Comparison of ENCODE assay signal across 10 cellular contexts in genomic region chr1:156858555-156858956, GRCh38. TPM values are rescaled to one million over a fixed set of nuclear protein-coding genes. Genes with fewer than 3 reads are reported as not detected.
A peak's percentile ranks its signal among the peaks of the same experiment; 100 is the strongest.
DNase-seq lines count a peak whose midpoint lies in the region; TF ChIP-seq lines count a peak whose summit lies in the region.
"Had no signal": no experiment of that assay in that cellular context is flagged by ENCODE, and none has a peak within 500 bp of the region (broad histone marks: within the 10 kb centered on the region; RNA-seq: fewer than 3 reads in every experiment).

No MANE protein-coding gene starts in this region.

- TF ChIP-seq CTCF in esophagus muscularis mucosa (IDR thresholded peaks at IDR 0.05): no peak
- no peak for TF ChIP-seq CTCF in nephron (IDR thresholded peaks at IDR 0.05; ENCODE audit: unreplicated experiment in 3 of 3)

- no peaks in the 10 kb centered on the region for H3K36me3 Mint-ChIP-seq in nephron (ENCODE audit: low read depth)

- peak overlapping the region; percentile 73 to 76 (median 74) for H3K4me3 Mint-ChIP-seq in nephron

- H3K27ac ChIP-seq in esophagus muscularis mucosa (replicated peaks in 1 of 4): peak overlapping the region in 1 of 4 donors; percentile 7

- no peak for TF ChIP-seq EP300 in esophagus muscularis mucosa (IDR thresholded peaks at IDR 0.05)

- DNase-seq in D341Med (ENCODE audit: low spot score) (peak; percentile 60), NCI-H69 (lab: John Stamatoyannopoulos, UW) (peak; percentile 59), esophagus muscularis mucosa (ENCODE audit: extremely low spot score) (no peak), C1 segment of cervical spinal cord (lab: John Stamatoyannopoulos, UW) (no peak), HK-2 (ENCODE audit: unreplicated experiment) (no peak), GOT3 (lab: John Stamatoyannopoulos, UW) (no peak)
- DNase-seq in activated T-cell treated with anti-CD3 and anti-CD28 coated beads, Interleukin-2, amount 50 U/mL, for 1 hour: no peak
- DNase-seq: NCI-H2029 had no signal

- peak overlapping the region in 1 of 3 experiments; percentile 34 for H3K27ac Mint-ChIP-seq in nephron

- peaks cover 53% of the 10 kb centered on the region for H3K4me1 Mint-ChIP-seq in nephron

- H3K27me3 ChIP-seq in esophagus muscularis mucosa: peaks cover 0 to 66% (median 39%) of the 10 kb centered on the region in 4 donors

- no peaks in the 10 kb centered on the region for H3K9me3 ChIP-seq in esophagus muscularis mucosa

- H3K36me3 ChIP-seq in esophagus muscularis mucosa: no peaks in the 10 kb centered on the region

- peak overlapping the region; percentile 37 to 52 (median 40) for H3K4me3 ChIP-seq in esophagus muscularis mucosa

- WGBS in esophagus muscularis mucosa: 35% methylated on average over 5 of the region's 5 CpGs

- H3K9me3 Mint-ChIP-seq in nephron: no peaks in the 10 kb centered on the region

- peaks cover 66% of the 10 kb centered on the region for H3K27me3 Mint-ChIP-seq in nephron (ENCODE audit: low read depth)

- H3K4me1 ChIP-seq in esophagus muscularis mucosa: peaks cover 29 to 33% (median 32%) of the 10 kb centered on the region in 4 donors

- intact Hi-C loops in esophagus muscularis mucosa (cut with DNase I): no loop called here

- no peak for TF ChIP-seq POLR2A in esophagus muscularis mucosa (IDR thresholded peaks at IDR 0.05; ENCODE audit: low read depth)

RNA-seq across cellular contexts. Expression of gene INSRR, which starts 0.4 kb away (rescaled TPM):
- total RNA-seq in esophagus muscularis mucosa: not detected
- total RNA-seq: SK-MEL-5 had no signal

RNA-seq across cellular contexts. Expression of gene NTRK1, which starts 2.1 kb away (rescaled TPM):
- total RNA-seq in esophagus muscularis mucosa: 1 to 10 TPM in 3 of 4 donors, under 1 TPM in 1; 0.58 to 2.5 (median 1.8) TPM

RNA-seq across cellular contexts. Expression of gene PEAR1, which starts 35.0 kb away (rescaled TPM):
- 10 to 100 TPM in 2 of 4 donors, 1 to 10 TPM in 2; 6.1 to 13.6 (median 10.9) TPM for total RNA-seq in esophagus muscularis mucosa
- total RNA-seq: SK-MEL-5 had no signal

RNA-seq across cellular contexts. Expression of gene SH2D2A, which starts 41.9 kb away (rescaled TPM):
- 1 to 10 TPM in 1 of 4 donors, under 1 TPM in 2, not detected in 1; 0.83 to 2.7 (median 0.84) TPM for total RNA-seq in esophagus muscularis mucosa
- total RNA-seq: SK-MEL-5 had no signal

Comparison
In these comparisons a context has a peak if more than half of its experiments do, and no peak if none do; other contexts are left out.
1. DNase-seq: peak in D341Med (single experiment) and NCI-H69 (single experiment); none in esophagus muscularis mucosa (single experiment), activated T-cell treated with anti-CD3 and anti-CD28 coated beads, Interleukin-2, amount 50 U/mL, for 1 hour (single experiment), C1 segment of cervical spinal cord (0 of 14), HK-2 (single experiment) and GOT3 (single experiment).